In the genomic region with DNA sequence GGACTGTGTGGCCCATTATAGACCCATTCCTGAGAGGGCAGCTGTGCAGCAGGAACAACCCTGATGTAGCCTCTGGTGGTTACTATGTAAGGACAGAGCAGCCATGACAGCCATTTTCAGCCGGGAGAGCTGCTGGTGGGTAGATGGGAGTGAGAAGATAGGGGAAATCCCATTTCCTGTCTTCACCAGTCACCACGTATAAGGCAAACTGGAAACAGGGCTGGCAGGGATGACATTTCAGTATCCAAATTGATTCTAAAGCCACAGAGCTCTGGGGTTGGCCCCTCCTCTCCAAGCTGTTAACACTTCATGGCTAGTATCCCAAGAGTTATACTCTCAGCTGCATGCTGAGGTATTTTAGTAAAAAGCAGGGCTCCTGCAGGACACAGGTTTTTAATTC, we compare ENCODE assay signal across 1 cellular context.
TF ChIP-seq lines count a peak whose summit lies in the region.

No MANE protein-coding gene starts in this region.

TF ChIP-seq in H1, 55 proteins besides CTCF, POLR2A, EP300 and RAD21:
- TF ChIP-seq PHF8 (conservative IDR thresholded peaks at IDR 0.05; ENCODE audit: low read depth, low read length), result no peak
- TF ChIP-seq SP2 (IDR thresholded peaks at IDR 0.05; ENCODE audit: low read length), result no peak
- no peak for TF ChIP-seq SUZ12 (IDR thresholded peaks at IDR 0.05; ENCODE audit: low read length)
- no peak for TF ChIP-seq TAF1 (IDR thresholded peaks at IDR 0.05; ENCODE audit: low read depth, low read length)
- no peak for TF ChIP-seq FOSL1 (IDR thresholded peaks at IDR 0.05; ENCODE audit: insufficient read depth, low read depth, low read length)
- TF ChIP-seq EGR1 (IDR thresholded peaks at IDR 0.05; ENCODE audit: borderline replicate concordance, low read depth, low read length), result no peak
- no peak for TF ChIP-seq TEAD4 (IDR thresholded peaks at IDR 0.05; ENCODE audit: low read depth, low read length)
- no peak for TF ChIP-seq TAF7 (optimal IDR thresholded peaks at IDR 0.05; ENCODE audit: borderline replicate concordance, low read depth, low read length)
- no peak for TF ChIP-seq SRF (IDR thresholded peaks at IDR 0.05; ENCODE audit: low read depth, low read length)
- no peak for TF ChIP-seq CTBP2 (IDR thresholded peaks at IDR 0.05; ENCODE audit: borderline replicate concordance, insufficient read depth, insufficient read length, low read length)
- TF ChIP-seq TCF12 (IDR thresholded peaks at IDR 0.05; ENCODE audit: low read depth, low read length), result no peak
- no peak for TF ChIP-seq ZNF274 (IDR thresholded peaks at IDR 0.05; ENCODE audit: borderline replicate concordance, extremely low read depth, low read length)
- TF ChIP-seq JUN (IDR thresholded peaks at IDR 0.05; ENCODE audit: low read depth, low read length), result no peak
- no peak for TF ChIP-seq CBX5 (IDR thresholded peaks at IDR 0.05; ENCODE audit: low read depth, low read length)
- TF ChIP-seq SP4 (IDR thresholded peaks at IDR 0.05; ENCODE audit: low read length), result no peak
- no peak for TF ChIP-seq KDM5A (IDR thresholded peaks at IDR 0.05; ENCODE audit: low read length)
- TF ChIP-seq CBX8 (IDR thresholded peaks at IDR 0.05; ENCODE audit: borderline replicate concordance, low read depth, low read length), result no peak
- TF ChIP-seq GABPA (IDR thresholded peaks at IDR 0.05; ENCODE audit: borderline replicate concordance, insufficient read depth, low read length), result no peak
